In genomic region chr3:133413166-133414020, GRCh38 we compare ENCODE assay signal across 8 cellular contexts. TPM values are rescaled to one million over a fixed set of nuclear protein-coding genes. Genes with fewer than 3 reads are reported as not detected.
A peak's percentile ranks its signal among the peaks of the same experiment; 100 is the strongest.
DNase-seq lines count a peak whose midpoint lies in the region; ATAC-seq and TF ChIP-seq lines count a peak whose summit lies in the region.

No MANE protein-coding gene starts in this region.

- DNase-seq in DMS53 treated with DMSO at 0.1 percent for 48 hours (lab: John Stamatoyannopoulos, UW; ENCODE audit: unreplicated experiment) (peak; percentile 3), NCI-H146 (lab: John Stamatoyannopoulos, UW) (peak; percentile 53), dermis blood vessel endothelial cell (peak; percentile 21), osteocyte (ENCODE audit: extremely low spot score, unreplicated experiment) (no peak), NCI-H2171 (lab: John Stamatoyannopoulos, UW) (no peak), SKM-1 treated with dmso at 0.1 percent for 144 hours (lab: John Stamatoyannopoulos, UW; ENCODE audit: unreplicated experiment) (no peak), HUDEP-2 (lab: John Stamatoyannopoulos, UW; ENCODE audit: unreplicated experiment in 76 of 76) (no peak)

- peak overlapping the region; percentile 54 for H3K27ac Mint-ChIP-seq in osteocyte (ENCODE audit: unreplicated experiment)

- TF ChIP-seq CTCF in osteocyte (IDR thresholded peaks at IDR 0.05), result no peak

- H3K36me3 Mint-ChIP-seq in osteocyte (ENCODE audit: unreplicated experiment), result no peaks in the 10 kb centered on the region

- H3K4me1 Mint-ChIP-seq in osteocyte (ENCODE audit: unreplicated experiment), result peaks cover 33% of the 10 kb centered on the region

- H3K27me3 Mint-ChIP-seq in osteocyte (ENCODE audit: unreplicated experiment), result no peaks in the 10 kb centered on the region

- no peaks in the 10 kb centered on the region for H3K9me3 Mint-ChIP-seq in osteocyte (ENCODE audit: unreplicated experiment)

- no peak overlapping the region for H3K4me3 Mint-ChIP-seq in osteocyte (ENCODE audit: unreplicated experiment)

- ATAC-seq in HG02852 (IDR thresholded peaks at IDR 0.05; ENCODE audit: unreplicated experiment), result no peak

RNA-seq across cellular contexts. Expression of gene BFSP2, which starts 13.5 kb away (rescaled TPM):
- total RNA-seq in dermis blood vessel endothelial cell, result not detected in 2 replicates
- total RNA-seq in osteocyte, result not detected in 2 replicates

Comparison
In these comparisons a context has a peak if more than half of its experiments do, and no peak if none do; other contexts are left out.
1. DNase-seq: peak in DMS53 treated with DMSO at 0.1 percent for 48 hours (single experiment), NCI-H146 (single experiment) and dermis blood vessel endothelial cell (single experiment); none in osteocyte (single experiment), NCI-H2171 (single experiment), SKM-1 treated with dmso at 0.1 percent for 144 hours (single experiment) and HUDEP-2 (0 of 76).